4 cellular contexts compared by ENCODE assay signal in genomic region chr12:54089465-54089864, GRCh38. TPM values are rescaled to one million over a fixed set of nuclear protein-coding genes. Genes with fewer than 3 reads are reported as not detected.
"Had no signal": no experiment of that assay in that cellular context is flagged by ENCODE, and none has a peak within 500 bp of the region (broad histone marks: within the 10 kb centered on the region; RNA-seq: fewer than 3 reads in every experiment).

No MANE protein-coding gene starts in this region.

RNA-seq across cellular contexts. Expression of gene HOXC4, which starts 35.8 kb away (rescaled TPM):
- total RNA-seq: Right ventricle myocardium inferior had no signal

RNA-seq across cellular contexts. Expression of gene HOXC5, which starts 56.6 kb away (rescaled TPM):
- total RNA-seq: MCF 10A, Peyer's patch, Right ventricle myocardium inferior, SJCRH30 had no signal
